Comparison of ENCODE assay signal across 8 cellular contexts in genomic region chr19:3969435-3970312, GRCh38. TPM values are rescaled to one million over a fixed set of nuclear protein-coding genes. Genes with fewer than 3 reads are reported as not detected.
DNase-seq lines count a peak whose midpoint lies in the region; ATAC-seq, FAIRE-seq and TF ChIP-seq lines count a peak whose summit lies in the region.

No MANE protein-coding gene starts in this region.

- 55% methylated on average over 23 of the region's 23 CpGs for WGBS in GM12878 (ENCODE audit: insufficient coverage, insufficient replicate concordance, low lambda C conversion rate, missing lambda C conversion rate)
- WGBS in suprapubic skin, result 26% methylated on average over 23 of the region's 23 CpGs

- TSS peak; percentile 53 for BruUV-seq in GM12878 (replicated peaks; lab: Mats Ljungman, UMichigan)

- no peak for TF ChIP-seq RAD21 in GM12878 (IDR thresholded peaks at IDR 0.05; ENCODE audit: insufficient read depth, low read depth, low read length)

- H3K36me3 ChIP-seq in KMS-11 (ENCODE audit: insufficient read depth), result no peaks in the 10 kb centered on the region
- peaks cover 0 to 3% of the 10 kb centered on the region in 2 experiments; a peak in 3 of 4 replicates for H3K36me3 ChIP-seq in GM12878 (ENCODE audit: control insufficient read depth in 2 of 2, insufficient read depth in 2 of 2, low read length in 1 of 2)
- peaks cover 2% of the 10 kb centered on the region for H3K36me3 ChIP-seq in kidney epithelial cell (ENCODE audit: control insufficient read depth, insufficient read depth, low read length)
- H3K36me3 ChIP-seq in suprapubic skin, result peaks cover 33% of the 10 kb centered on the region

- H3K79me2 ChIP-seq in KMS-11 (ENCODE audit: insufficient read depth, low read depth), result peaks cover 4% of the 10 kb centered on the region; the same call in 1 of the 2 replicates
- H3K79me2 ChIP-seq in GM12878 (ENCODE audit: control insufficient read depth, insufficient read depth, low read length), result peaks cover 18% of the 10 kb centered on the region

- TF ChIP-seq POLR2A in GM12878 (IDR thresholded peaks at IDR 0.05; ENCODE audit: low read depth, low read length), result no peak
- TF ChIP-seq POLR2A in suprapubic skin (IDR thresholded peaks at IDR 0.05), result no peak

- H3K27me3 ChIP-seq in KMS-11 (ENCODE audit: insufficient read depth, low read depth) (no peaks in the 10 kb centered on the region), GM12878 (replicated peaks in 1 of 2; ENCODE audit: control insufficient read depth in 2 of 2, insufficient read depth in 2 of 2, low read length in 1 of 2) (no peaks in the 10 kb centered on the region), kidney epithelial cell (ENCODE audit: control insufficient read depth, insufficient read depth, low read length) (no peaks in the 10 kb centered on the region), suprapubic skin (no peaks in the 10 kb centered on the region)

- H3K4me3 ChIP-seq in KMS-11 (IDR thresholded peaks at IDR 0.05; ENCODE audit: insufficient read depth, low read depth, low read length) (no peak overlapping the region), GM12878 (peak overlapping the region; percentile 90), kidney epithelial cell (ENCODE audit: low read depth, low read length) (peak overlapping the region; percentile 99), suprapubic skin (peak overlapping the region; percentile 93)

- in situ Hi-C loops in GM12878 (cut with MboI), result no loop called here

- DNase-seq in GM12878 (ENCODE audit: low read depth, low spot score) (no peak), kidney epithelial cell (ENCODE audit: low read depth) (peak; percentile 76), suprapubic skin (ENCODE audit: low spot score in 2 of 2) (peak in 1 of 2 donors; percentile 60), activated gamma-delta T cell (lab: John Stamatoyannopoulos, UW) (no peak), NCI-H1417 (lab: John Stamatoyannopoulos, UW) (no peak), DMS153 (lab: John Stamatoyannopoulos, UW) (no peak)

- SMC1A ChIA-PET in GM12878 (lab: Charles Lee; ENCODE audit: uncharacterized antibody, unreplicated experiment), result interaction anchor here (1.3 kb wide), 1 partner anchor 16 kb away, joined by 5 read pairs; the partner anchor contains the start of gene EEF2

- intact Hi-C loops in GM12878 (cut with micrococcal nuclease; ENCODE audit: unreplicated experiment), result no loop called here

- H3K27ac ChIP-seq in C4-2B (peak overlapping the region; percentile 82), KMS-11 (no peak overlapping the region), GM12878 (ENCODE audit: control insufficient read depth, insufficient read depth) (peak overlapping the region; percentile 42; the same call in 1 of the 2 replicates), suprapubic skin (peak overlapping the region; percentile 92)

- TF ChIP-seq EP300 in GM12878 (IDR thresholded peaks at IDR 0.05; ENCODE audit: borderline replicate concordance in 1 of 2, control insufficient read depth in 1 of 2, low read depth in 2 of 2, low read length in 2 of 2) (no peak), suprapubic skin (IDR thresholded peaks at IDR 0.05) (no peak)

- peak overlapping the region; percentile 65; the same call in 1 of the 2 replicates for H3K9ac ChIP-seq in KMS-11
- peak overlapping the region; percentile 89 for H3K9ac ChIP-seq in GM12878 (ENCODE audit: control insufficient read depth, insufficient read depth, low read length)

- H3K4me1 ChIP-seq in KMS-11 (ENCODE audit: low read depth, poor library complexity, severe bottlenecking) (peaks cover 27% of the 10 kb centered on the region), GM12878 (ENCODE audit: control insufficient read depth, insufficient read depth, low read length) (peaks cover 3% of the 10 kb centered on the region), suprapubic skin (peaks cover 48% of the 10 kb centered on the region)

- H4K20me1 ChIP-seq in KMS-11 (ENCODE audit: insufficient read depth), result no peaks in the 10 kb centered on the region
- no peaks in the 10 kb centered on the region; the same call in 1 of the 2 replicates for H4K20me1 ChIP-seq in GM12878 (ENCODE audit: control insufficient read depth, insufficient read depth)

- no peaks in the 10 kb centered on the region for H3K9me3 ChIP-seq in GM12878 (replicated peaks; ENCODE audit: control insufficient read depth, insufficient read depth, low read length)
- H3K9me3 ChIP-seq in suprapubic skin, result no peaks in the 10 kb centered on the region

- CTCF ChIA-PET in GM12878 (lab: Yijun Ruan, JAX), result interaction anchor here (1.2 to 1.5 kb wide), 2 partner anchors 18 to 238 kb away, joined by 4 to 6 read pairs; no protein-coding TSS in a partner anchor

- RAD21 ChIA-PET in GM12878 (lab: Charles Lee; ENCODE audit: unreplicated experiment), result interaction anchor here (0.5 to 1.0 kb wide), 2 partner anchors 18 to 629 kb away, joined by 3 to 4 read pairs; no protein-coding TSS in a partner anchor

- POLR2A ChIA-PET in GM12878 (lab: Charles Lee), result interaction anchor here (0.7 to 3.3 kb wide), 4 partner anchors 16 to 208 kb away, joined by 3 to 12 read pairs (median 6); partner anchors contain the start of genes APBA3 and EEF2

- H3K4me2 ChIP-seq in KMS-11 (peak overlapping the region; percentile 85), GM12878 (ENCODE audit: control insufficient read depth, insufficient read depth) (peak overlapping the region; percentile 62)

- no peak for ATAC-seq in GM12878

- FAIRE-seq in GM12878 (lab: Jason Lieb, UNC), result no peak

- H2AFZ ChIP-seq in KMS-11 (ENCODE audit: low read depth) (no peak overlapping the region), GM12878 (ENCODE audit: control insufficient read depth, low read depth, low read length) (no peak overlapping the region)

- TF ChIP-seq CTCF in C4-2B (conservative IDR thresholded peaks at IDR 0.05) (no peak), KMS-11 (conservative IDR thresholded peaks at IDR 0.05; ENCODE audit: low read depth, low read length) (no peak), GM12878 (IDR thresholded peaks at IDR 0.05 in 2 of 3, conservative IDR thresholded peaks at IDR 0.05 in 1 of 3; ENCODE audit: control insufficient read depth in 2 of 3, extremely low read depth in 1 of 3, insufficient read depth in 1 of 3, low read depth in 3 of 3, low read length in 3 of 3) (no peak), kidney epithelial cell (IDR thresholded peaks at IDR 0.05; ENCODE audit: insufficient read depth, low read length, poor library complexity, severe bottlenecking) (peak; percentile 18), suprapubic skin (IDR thresholded peaks at IDR 0.05) (no peak)

RNA-seq across cellular contexts. Expression of gene DAPK3, which starts 1.2 kb away (rescaled TPM):
- total RNA-seq in GM12878 (2013; cell fraction: nucleolus; rRNA removed), result 40.0 and 41.8 TPM in 2 replicates
- total RNA-seq in GM12878 (2014; rRNA removed) (35.5 and 39.3 TPM in 2 replicates), GM12878 (2014; rRNA removed; fragmentation: Illumina TruSeq; extraction: Trizol) (12.7 and 16.5 TPM in 2 replicates), GM12878 (2021) (42.1 and 46.4 TPM in 2 replicates), kidney epithelial cell (155 and 199 TPM in 2 replicates), suprapubic skin (10 to 100 TPM; 56.5 to 71.8 (median 61.7) TPM)
- polyA plus RNA-seq in GM12878 (2011; ENCODE audit: low read depth), result 14.4 TPM
- polyA plus RNA-seq in GM12878 (2011; rRNA removed) (8.3 and 22.5 TPM in 2 replicates), GM12878 (2014; fragmentation: Illumina TruSeq; extraction: Trizol) (3.8 and 17.8 TPM in 2 replicates), GM12878 (2014; fragmentation: Nextera tagmentation; extraction: Ambion mirVana) (under 1 TPM; 0.13 to 0.53 TPM), GM12878 (2014; rRNA removed) (45.5 and 50.6 TPM in 2 replicates), GM12878 (2016; fragmentation: Nextera tagmentation; extraction: Ambion mirVana) (10 to 100 TPM; 27.2 to 35.2 TPM)
- polyA plus RNA-seq in GM12878 (2011; cell fraction: cytosol; rRNA removed), result 34.2 and 37.4 TPM in 2 replicates
- 39.1 and 56.5 TPM in 2 replicates for polyA plus RNA-seq in GM12878 (2011; cell fraction: nucleus; rRNA removed)
- 42.0 and 57.7 TPM in 2 replicates for polyA plus RNA-seq in GM12878 (2012)
- 19.1 and 19.3 TPM in 2 replicates for polyA minus RNA-seq in GM12878 (2011; rRNA and poly(A)+ RNA removed)
- polyA minus RNA-seq in GM12878 (2011; cell fraction: cytosol; rRNA and poly(A)+ RNA removed), result 11.6 and 16.3 TPM in 2 replicates
- polyA minus RNA-seq in GM12878 (2011; cell fraction: nucleus; rRNA and poly(A)+ RNA removed), result 11.6 and 17.9 TPM in 2 replicates

RNA-seq across cellular contexts. Expression of gene EEF2, which starts 15.6 kb away (rescaled TPM):
- total RNA-seq in GM12878 (2013; cell fraction: nucleolus; rRNA removed), result 428 and 477 TPM in 2 replicates
- 2,013 and 2,296 TPM in 2 replicates for total RNA-seq in GM12878 (2014; rRNA removed)
- 1,954 and 2,053 TPM in 2 replicates for total RNA-seq in GM12878 (2014; rRNA removed; fragmentation: Illumina TruSeq; extraction: Trizol)
- total RNA-seq in GM12878 (2021), result 3,487 and 3,491 TPM in 2 replicates
- 2,021 TPM for polyA plus RNA-seq in GM12878 (2011; ENCODE audit: low read depth)
- 1,026 and 1,259 TPM in 2 replicates for polyA plus RNA-seq in GM12878 (2011; rRNA removed)
- polyA plus RNA-seq in GM12878 (2011; cell fraction: cytosol; rRNA removed), result 1,261 and 1,791 TPM in 2 replicates
- polyA plus RNA-seq in GM12878 (2011; cell fraction: nucleus; rRNA removed), result 851 and 1,120 TPM in 2 replicates
- polyA plus RNA-seq in GM12878 (2012), result 2,531 and 6,101 TPM in 2 replicates
- polyA plus RNA-seq in GM12878 (2014; fragmentation: Illumina TruSeq; extraction: Trizol), result 1,630 and 2,440 TPM in 2 replicates
- 100 to 1,000 TPM; 513 to 937 TPM for polyA plus RNA-seq in GM12878 (2014; fragmentation: Nextera tagmentation; extraction: Ambion mirVana)
- polyA plus RNA-seq in GM12878 (2014; rRNA removed), result 1,584 and 1,859 TPM in 2 replicates
- 100 to 1,000 TPM; 280 to 285 TPM for polyA plus RNA-seq in GM12878 (2016; fragmentation: Nextera tagmentation; extraction: Ambion mirVana)
- 1,004 and 2,355 TPM in 2 replicates for polyA minus RNA-seq in GM12878 (2011; rRNA and poly(A)+ RNA removed)
- 1,141 and 1,143 TPM in 2 replicates for polyA minus RNA-seq in GM12878 (2011; cell fraction: cytosol; rRNA and poly(A)+ RNA removed)
- polyA minus RNA-seq in GM12878 (2011; cell fraction: nucleus; rRNA and poly(A)+ RNA removed), result 341 and 536 TPM in 2 replicates
- 3,492 and 3,925 TPM in 2 replicates for total RNA-seq in kidney epithelial cell
- 1,000 to 10,000 TPM; 1,423 to 2,137 (median 2,023) TPM for total RNA-seq in suprapubic skin

RNA-seq across cellular contexts. Expression of gene NMRK2, which starts 36.8 kb away (rescaled TPM):
- total RNA-seq in GM12878 (2013; cell fraction: nucleolus; rRNA removed), result not detected in 2 replicates
- total RNA-seq in GM12878 (2014; rRNA removed) (not detected in 2 replicates), GM12878 (2014; rRNA removed; fragmentation: Illumina TruSeq; extraction: Trizol) (not detected in 2 replicates), GM12878 (2021) (not detected in 2 replicates), kidney epithelial cell (not detected in 2 replicates), suprapubic skin (not detected)
- polyA plus RNA-seq in GM12878 (2011; ENCODE audit: low read depth), result not detected
- polyA plus RNA-seq in GM12878 (2011; rRNA removed) (0.15 TPM in 1 of 2 replicates, not detected in the other), GM12878 (2014; fragmentation: Illumina TruSeq; extraction: Trizol) (not detected in 2 replicates), GM12878 (2014; fragmentation: Nextera tagmentation; extraction: Ambion mirVana) (not detected), GM12878 (2014; rRNA removed) (not detected in 2 replicates), GM12878 (2016; fragmentation: Nextera tagmentation; extraction: Ambion mirVana) (under 1 TPM in 1 of 2 experiments, not detected in 1; 0.14 TPM)
- polyA plus RNA-seq in GM12878 (2011; cell fraction: cytosol; rRNA removed), result 0.12 TPM in 1 of 2 replicates, not detected in the other
- polyA plus RNA-seq in GM12878 (2011; cell fraction: nucleus; rRNA removed), result 0.16 TPM in 1 of 2 replicates, not detected in the other
- 0.13 and 0.14 TPM in 2 replicates for polyA plus RNA-seq in GM12878 (2012)
- not detected in 2 replicates for polyA minus RNA-seq in GM12878 (2011; rRNA and poly(A)+ RNA removed)
- polyA minus RNA-seq in GM12878 (2011; cell fraction: cytosol; rRNA and poly(A)+ RNA removed), result not detected in 2 replicates
- not detected in 2 replicates for polyA minus RNA-seq in GM12878 (2011; cell fraction: nucleus; rRNA and poly(A)+ RNA removed)

RNA-seq across cellular contexts. Expression of gene PIAS4, which starts 37.9 kb away (rescaled TPM):
- 20.6 and 22.2 TPM in 2 replicates for total RNA-seq in GM12878 (2013; cell fraction: nucleolus; rRNA removed)
- 17.8 and 22.0 TPM in 2 replicates for total RNA-seq in GM12878 (2014; rRNA removed)
- total RNA-seq in GM12878 (2014; rRNA removed; fragmentation: Illumina TruSeq; extraction: Trizol), result 5.7 and 10.6 TPM in 2 replicates
- total RNA-seq in GM12878 (2021), result 23.2 and 25.1 TPM in 2 replicates
- 12.1 TPM for polyA plus RNA-seq in GM12878 (2011; ENCODE audit: low read depth)
- 2.7 and 7.7 TPM in 2 replicates for polyA plus RNA-seq in GM12878 (2011; rRNA removed)
- 11.0 and 13.0 TPM in 2 replicates for polyA plus RNA-seq in GM12878 (2011; cell fraction: cytosol; rRNA removed)
- polyA plus RNA-seq in GM12878 (2011; cell fraction: nucleus; rRNA removed), result 16.1 and 32.0 TPM in 2 replicates
- 15.2 and 24.4 TPM in 2 replicates for polyA plus RNA-seq in GM12878 (2012)
- polyA plus RNA-seq in GM12878 (2014; fragmentation: Illumina TruSeq; extraction: Trizol), result 5.4 and 9.6 TPM in 2 replicates
- under 1 TPM; 0.13 to 0.40 TPM for polyA plus RNA-seq in GM12878 (2014; fragmentation: Nextera tagmentation; extraction: Ambion mirVana)
- 17.9 and 23.1 TPM in 2 replicates for polyA plus RNA-seq in GM12878 (2014; rRNA removed)
- 10 to 100 TPM; 12.0 to 13.5 TPM for polyA plus RNA-seq in GM12878 (2016; fragmentation: Nextera tagmentation; extraction: Ambion mirVana)
- polyA minus RNA-seq in GM12878 (2011; rRNA and poly(A)+ RNA removed), result 4.2 and 14.1 TPM in 2 replicates
- polyA minus RNA-seq in GM12878 (2011; cell fraction: cytosol; rRNA and poly(A)+ RNA removed), result 4.5 and 4.8 TPM in 2 replicates
- 14.3 and 19.8 TPM in 2 replicates for polyA minus RNA-seq in GM12878 (2011; cell fraction: nucleus; rRNA and poly(A)+ RNA removed)
- total RNA-seq in kidney epithelial cell, result 38.1 and 43.7 TPM in 2 replicates
- total RNA-seq in suprapubic skin, result 10 to 100 TPM; 17.1 to 28.7 (median 22.6) TPM
